ENCODE assay signal across 3 cellular contexts in genomic region chr13:59545007-59545406, GRCh38.
TF ChIP-seq lines count a peak whose summit lies in the region.

No MANE protein-coding gene starts in this region.

TF ChIP-seq in SK-N-SH, 30 proteins besides CTCF, POLR2A, EP300 and RAD21 (continued from another document):
- no peak for TF ChIP-seq SMC3 (IDR thresholded peaks at IDR 0.05; ENCODE audit: low read depth, low read length)
- TF ChIP-seq USF2 (IDR thresholded peaks at IDR 0.05; ENCODE audit: borderline replicate concordance, low read depth, low read length) = no peak
- no peak for TF ChIP-seq FOXJ3 (CRISPR knock-in tag; IDR thresholded peaks at IDR 0.05)
- TF ChIP-seq GABPA (IDR thresholded peaks at IDR 0.05; ENCODE audit: low read depth) = no peak
- no peak for TF ChIP-seq TEAD4 (IDR thresholded peaks at IDR 0.05; ENCODE audit: borderline replicate concordance, insufficient read depth)
- TF ChIP-seq ZBTB33 (IDR thresholded peaks at IDR 0.05; ENCODE audit: borderline replicate concordance, low read depth) = no peak

TF ChIP-seq in SK-N-SH treated with all-trans-retinoic acid at 6 μM for 48 hours, 23 proteins besides CTCF, POLR2A, EP300 and RAD21:
- no peak for TF ChIP-seq TSHZ2 (CRISPR knock-in tag; IDR thresholded peaks at IDR 0.05)
- TF ChIP-seq TOX (CRISPR knock-in tag; IDR thresholded peaks at IDR 0.05; ENCODE audit: borderline replicate concordance) = no peak
- TF ChIP-seq CSRNP3 (CRISPR knock-in tag; IDR thresholded peaks at IDR 0.05) = no peak
- no peak for TF ChIP-seq GLIS3 (CRISPR knock-in tag; IDR thresholded peaks at IDR 0.05)
- TF ChIP-seq ZFP3 (CRISPR knock-in tag; IDR thresholded peaks at IDR 0.05) = no peak
- TF ChIP-seq CREB5 (CRISPR knock-in tag; IDR thresholded peaks at IDR 0.05; ENCODE audit: low read depth) = no peak
- no peak for TF ChIP-seq ZC3H10 (CRISPR knock-in tag; IDR thresholded peaks at IDR 0.05)
- no peak for TF ChIP-seq ISL1 (CRISPR knock-in tag; IDR thresholded peaks at IDR 0.05)
- no peak for TF ChIP-seq TCF4 (CRISPR knock-in tag; IDR thresholded peaks at IDR 0.05; ENCODE audit: borderline replicate concordance)

TF ChIP-seq in K562, 482 proteins besides CTCF, POLR2A, EP300 and RAD21:
- TF ChIP-seq ZBTB40 (IDR thresholded peaks at IDR 0.05) (no peak), ZBTB40 (CRISPR knock-in tag; IDR thresholded peaks at IDR 0.05) (no peak), STAT6 (CRISPR knock-in tag; IDR thresholded peaks at IDR 0.05) (no peak), GTF2B (IDR thresholded peaks at IDR 0.05; ENCODE audit: extremely low read depth, insufficient read length) (no peak)
